ENCODE assay signal across 8 cellular contexts in genomic region chr16:3101018-3101840, GRCh38. TPM values are rescaled to one million over a fixed set of nuclear protein-coding genes. Genes with fewer than 3 reads are reported as not detected.
DNase-seq lines count a peak whose midpoint lies in the region; TF ChIP-seq lines count a peak whose summit lies in the region.

No MANE protein-coding gene starts in this region.

- peak; percentile 66 for TF ChIP-seq CTCF in progenitor cell of endocrine pancreas (IDR thresholded peaks at IDR 0.05; ENCODE audit: unreplicated experiment)

- peaks cover 1% of the 10 kb centered on the region for H3K4me1 Mint-ChIP-seq in progenitor cell of endocrine pancreas (ENCODE audit: low read depth)

- DNase-seq in COLO668 (lab: John Stamatoyannopoulos, UW; ENCODE audit: unreplicated experiment) (peak; percentile 17), HT-29 (ENCODE audit: low spot score) (peak; percentile 45), T-helper 2 cell (peak in 3 of 5 experiments; percentile 30 to 81 (median 36)), progenitor cell of endocrine pancreas (ENCODE audit: low spot score, unreplicated experiment) (no peak), NCI-H446 treated with DMSO at 0.1 percent for 48 hours (lab: John Stamatoyannopoulos, UW) (no peak), C1 segment of cervical spinal cord (lab: John Stamatoyannopoulos, UW) (no peak), DMS153 (lab: John Stamatoyannopoulos, UW) (no peak)
- DNase-seq in effector CD8-positive, alpha-beta T cell (lab: John Stamatoyannopoulos, UW) = peak; percentile 17

- peaks cover 50% of the 10 kb centered on the region for H3K27me3 Mint-ChIP-seq in progenitor cell of endocrine pancreas

- no peak overlapping the region for H3K27ac Mint-ChIP-seq in progenitor cell of endocrine pancreas

- no peaks in the 10 kb centered on the region for H3K36me3 Mint-ChIP-seq in progenitor cell of endocrine pancreas (ENCODE audit: insufficient read depth)

- no peak overlapping the region for H3K4me3 Mint-ChIP-seq in progenitor cell of endocrine pancreas (ENCODE audit: low read depth)

- H3K9me3 Mint-ChIP-seq in progenitor cell of endocrine pancreas (ENCODE audit: low read depth) = no peaks in the 10 kb centered on the region

RNA-seq across cellular contexts. Expression of gene ZSCAN10, which starts 2.1 kb away (rescaled TPM):
- not detected in 2 replicates for total RNA-seq in HT-29 (2014; rRNA removed; shearing (Covaris generic))
- total RNA-seq in progenitor cell of endocrine pancreas = 0.33 and 0.34 TPM in 2 replicates

RNA-seq across cellular contexts. Expression of gene ZNF205, which starts 11.2 kb away (rescaled TPM):
- total RNA-seq in HT-29 (2014; rRNA removed; shearing (Covaris generic)) = 26.7 and 33.3 TPM in 2 replicates
- 23.3 and 23.9 TPM in 2 replicates for total RNA-seq in progenitor cell of endocrine pancreas

RNA-seq across cellular contexts. Expression of gene ZNF213, which starts 33.6 kb away (rescaled TPM):
- total RNA-seq in HT-29 (2014; rRNA removed; shearing (Covaris generic)) = 5.8 and 7.2 TPM in 2 replicates
- total RNA-seq in progenitor cell of endocrine pancreas = 13.1 and 13.4 TPM in 2 replicates

RNA-seq across cellular contexts. Expression of gene IL32, which starts 35.8 kb away (rescaled TPM):
- 5.0 and 8.5 TPM in 2 replicates for total RNA-seq in HT-29 (2014; rRNA removed; shearing (Covaris generic))
- 2.9 and 4.6 TPM in 2 replicates for total RNA-seq in progenitor cell of endocrine pancreas

RNA-seq across cellular contexts. Expression of gene MMP25, which starts 54.9 kb away (rescaled TPM):
- total RNA-seq in HT-29 (2014; rRNA removed; shearing (Covaris generic)) = 0.05 TPM in 1 of 2 replicates, not detected in the other
- total RNA-seq in progenitor cell of endocrine pancreas = 0.13 and 0.19 TPM in 2 replicates

Comparison
In these comparisons a context has a peak if more than half of its experiments do, and no peak if none do; other contexts are left out.
1. DNase-seq: peak in COLO668 (single experiment), HT-29 (single experiment), T-helper 2 cell (3 of 5) and effector CD8-positive, alpha-beta T cell (single experiment); none in progenitor cell of endocrine pancreas (single experiment), NCI-H446 treated with DMSO at 0.1 percent for 48 hours (single experiment), C1 segment of cervical spinal cord (0 of 14) and DMS153 (single experiment).